In genomic region chr11:114346709-114347141, GRCh38 we compare ENCODE assay signal across 1 cellular context.
TF ChIP-seq lines count a peak whose summit lies in the region.

No MANE protein-coding gene starts in this region.

TF ChIP-seq in endothelial cell of umbilical vein, 7 proteins besides CTCF, POLR2A, EP300 and RAD21:
- TF ChIP-seq GATA2 (IDR thresholded peaks at IDR 0.05; ENCODE audit: insufficient read depth, insufficient read length, low read depth, low read length) (no peak), FOS (IDR thresholded peaks at IDR 0.05; ENCODE audit: borderline replicate concordance, insufficient read depth, low read length) (no peak), MAX (IDR thresholded peaks at IDR 0.05; ENCODE audit: insufficient read depth, insufficient read length) (no peak), JUN (IDR thresholded peaks at IDR 0.05; ENCODE audit: borderline replicate concordance, insufficient read depth, insufficient read length, low read depth) (no peak), MYC (IDR thresholded peaks at IDR 0.05; ENCODE audit: low read depth, low read length) (no peak), EZH2 (IDR thresholded peaks at IDR 0.05; ENCODE audit: borderline replicate concordance, low read depth, low read length, severe bottlenecking) (no peak), POLR2AphosphoS5 (IDR thresholded peaks at IDR 0.05; ENCODE audit: insufficient read depth, low read depth, low read length) (no peak)
